In genomic region chr12:89244536-89244935, GRCh38 we compare ENCODE assay signal across 10 cellular contexts.
DNase-seq lines count a peak whose midpoint lies in the region; ATAC-seq and TF ChIP-seq lines count a peak whose summit lies in the region.
"Had no signal": no experiment of that assay in that cellular context is flagged by ENCODE, and none has a peak within 500 bp of the region (broad histone marks: within the 10 kb centered on the region; RNA-seq: fewer than 3 reads in every experiment).

No MANE protein-coding gene starts in this region.

- peaks cover 37% of the 10 kb centered on the region for H3K36me3 Mint-ChIP-seq in activated naive CD8-positive, alpha-beta T cell treated with anti-CD3 and anti-CD28 coated beads, Interleukin-2, amount 10 ng/mL, durations not matched to agents 7 days and 5 days
- H3K36me3 Mint-ChIP-seq in progenitor cell of endocrine pancreas (ENCODE audit: insufficient read depth), result no peaks in the 10 kb centered on the region

- peaks cover 31 to 37% of the 10 kb centered on the region in 2 experiments for H3K4me1 ChIP-seq in neutrophil (ENCODE audit: control insufficient read depth in 1 of 2, insufficient read depth in 1 of 2, low read depth in 1 of 2, low read length in 1 of 2)

- TF ChIP-seq CTCF in neutrophil (IDR thresholded peaks at IDR 0.05), result no peak
- no peak for TF ChIP-seq CTCF in progenitor cell of endocrine pancreas (IDR thresholded peaks at IDR 0.05; ENCODE audit: unreplicated experiment)

- peaks cover 39% of the 10 kb centered on the region for H3K4me1 Mint-ChIP-seq in activated naive CD8-positive, alpha-beta T cell treated with anti-CD3 and anti-CD28 coated beads, Interleukin-2, amount 10 ng/mL, durations not matched to agents 7 days and 5 days
- peaks cover 11% of the 10 kb centered on the region for H3K4me1 Mint-ChIP-seq in progenitor cell of endocrine pancreas (ENCODE audit: low read depth)

- peaks cover 11% of the 10 kb centered on the region for H3K9me3 Mint-ChIP-seq in activated naive CD8-positive, alpha-beta T cell treated with anti-CD3 and anti-CD28 coated beads, Interleukin-2, amount 10 ng/mL, durations not matched to agents 7 days and 5 days
- H3K9me3 Mint-ChIP-seq in progenitor cell of endocrine pancreas (ENCODE audit: low read depth), result peaks cover 7% of the 10 kb centered on the region

- no peaks in the 10 kb centered on the region for H3K36me3 ChIP-seq in neutrophil

- no peaks in the 10 kb centered on the region for H3K27me3 Mint-ChIP-seq in activated naive CD8-positive, alpha-beta T cell treated with anti-CD3 and anti-CD28 coated beads, Interleukin-2, amount 10 ng/mL, durations not matched to agents 7 days and 5 days
- no peaks in the 10 kb centered on the region for H3K27me3 Mint-ChIP-seq in progenitor cell of endocrine pancreas

- H3K4me3 ChIP-seq in neutrophil (ENCODE audit: low read depth in 1 of 2, low read length in 1 of 2), result peak overlapping the region; percentile 35 to 41

- peak overlapping the region; percentile 88 for H3K27ac Mint-ChIP-seq in activated naive CD8-positive, alpha-beta T cell treated with anti-CD3 and anti-CD28 coated beads, Interleukin-2, amount 10 ng/mL, durations not matched to agents 7 days and 5 days
- H3K27ac Mint-ChIP-seq in progenitor cell of endocrine pancreas, result no peak overlapping the region

- H3K4me3 Mint-ChIP-seq in activated naive CD8-positive, alpha-beta T cell treated with anti-CD3 and anti-CD28 coated beads, Interleukin-2, amount 10 ng/mL, durations not matched to agents 7 days and 5 days, result peak overlapping the region; percentile 62
- H3K4me3 Mint-ChIP-seq in progenitor cell of endocrine pancreas (ENCODE audit: low read depth), result no peak overlapping the region

- ATAC-seq in GM18502 (IDR thresholded peaks at IDR 0.05; ENCODE audit: poor library complexity, unreplicated experiment) (peak; percentile 84), HG02970 (IDR thresholded peaks at IDR 0.05; ENCODE audit: low FRiP score, unreplicated experiment) (no peak)
- peak; percentile 78 for ATAC-seq in activated naive CD8-positive, alpha-beta T cell treated with anti-CD3 and anti-CD28 coated beads, Interleukin-2, amount 10 ng/mL, durations not matched to agents 7 days and 5 days (ENCODE audit: low read depth)

- POLR2A ChIA-PET in activated naive CD8-positive, alpha-beta T cell treated with anti-CD3 and anti-CD28 coated beads, Interleukin-2, amount 10 ng/mL, durations not matched to agents 7 days and 5 days (lab: Charles Lee), result interaction anchor here (0.9 to 6.2 kb wide), 15 partner anchors 12 to 217 kb away, joined by 3 to 151 read pairs (median 4); partner anchors contain the start of gene DUSP6

- peak overlapping the region; percentile 96 for H3K27ac ChIP-seq in neutrophil

- DNase-seq in Kasumi-1 (lab: John Stamatoyannopoulos, UW), result peak; percentile 86 to 87
- no peak for DNase-seq in activated naive CD8-positive, alpha-beta T cell treated with anti-CD3 and anti-CD28 coated beads, Interleukin-2, amount 10 ng/mL, durations not matched to agents 7 days and 5 days
- DNase-seq in progenitor cell of endocrine pancreas (ENCODE audit: low spot score, unreplicated experiment), result no peak
- DNase-seq in inferior parietal cortex (ENCODE audit: extremely low spot score), result no peak
- DNase-seq: head of caudate nucleus; NCI-H1436; stimulated activated CD4-positive, alpha-beta T cell treated with anti-CD3 and anti-CD28 coated beads, Interleukin-12 subunit alpha, Interleukin-12 subunit beta, amount 100 ng/mL, for 4 hours had no signal

- H3K9me3 ChIP-seq in neutrophil, result no peaks in the 10 kb centered on the region

- H3K27me3 ChIP-seq in neutrophil, result no peaks in the 10 kb centered on the region

Comparison
In these comparisons a context has a peak if more than half of its experiments do, and no peak if none do; other contexts are left out.
1. DNase-seq: peak in Kasumi-1 (2 of 2); none in activated naive CD8-positive, alpha-beta T cell treated with anti-CD3 and anti-CD28 coated beads, Interleukin-2, amount 10 ng/mL, durations not matched to agents 7 days and 5 days (single experiment), progenitor cell of endocrine pancreas (single experiment) and inferior parietal cortex (single experiment).